ENCODE assay signal across 16 cellular contexts in the genomic region with DNA sequence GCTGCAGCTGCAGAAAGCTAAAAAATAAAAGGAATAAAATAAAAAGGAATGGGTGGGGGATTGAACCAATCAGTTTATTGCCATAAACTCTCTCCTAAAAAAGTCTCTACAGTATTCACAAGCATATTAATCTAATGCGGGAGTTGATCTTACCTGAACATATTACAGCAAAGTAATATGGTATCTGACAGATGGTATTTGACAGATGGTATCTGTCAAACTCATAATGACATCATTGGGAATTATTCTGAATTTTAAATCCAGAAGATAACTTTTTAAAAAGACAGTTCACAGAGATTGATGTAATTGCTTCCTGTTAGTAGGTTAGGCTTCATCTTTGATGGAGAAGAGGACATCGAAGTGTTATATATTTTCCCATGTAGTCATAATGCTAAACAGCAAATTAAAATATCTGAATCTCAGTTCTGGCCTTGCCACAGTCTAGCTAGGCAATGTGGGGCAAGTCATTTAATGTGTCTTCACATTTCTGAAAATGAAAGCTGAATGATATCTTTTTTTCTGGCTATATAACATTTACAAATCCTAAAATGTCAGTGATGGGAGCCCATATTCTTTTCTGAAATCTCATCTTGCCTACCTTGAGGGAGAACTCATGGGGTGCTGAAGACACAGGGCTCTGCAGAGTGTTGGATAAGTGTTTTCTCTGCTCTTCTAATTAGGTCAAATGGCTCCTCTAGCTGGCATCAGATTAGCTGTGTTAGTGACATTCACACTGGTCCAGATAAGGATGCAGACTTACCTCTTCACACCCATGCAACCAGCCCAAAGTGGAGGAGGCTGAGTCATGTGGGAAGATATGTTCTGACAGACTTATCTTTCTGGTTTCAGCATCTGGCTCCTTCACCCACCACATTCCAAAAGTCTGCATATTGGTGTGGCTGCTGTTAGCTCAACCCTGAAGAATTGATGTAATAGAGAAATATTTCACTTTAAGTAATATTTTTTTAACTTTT. TPM values are rescaled to one million over a fixed set of nuclear protein-coding genes. Genes with fewer than 3 reads are reported as not detected.
DNase-seq lines count a peak whose midpoint lies in the region; ATAC-seq and TF ChIP-seq lines count a peak whose summit lies in the region.
"Had no signal": no experiment of that assay in that cellular context is flagged by ENCODE, and none has a peak within 500 bp of the region (broad histone marks: within the 10 kb centered on the region; RNA-seq: fewer than 3 reads in every experiment).

No MANE protein-coding gene starts in this region.

- in situ Hi-C loops in GM23248 (cut with MboI): no loop called here

- H3K27ac Mint-ChIP-seq in activated CD4-positive, alpha-beta T cell treated with anti-CD3 and anti-CD28 coated beads, Interleukin-2, amount 10 ng/mL, durations not matched to agents 24 days and 14 days: peak overlapping the region; percentile 59
- peak overlapping the region; percentile 33 for H3K27ac Mint-ChIP-seq in activated T-helper 2 cell treated with anti-CD3 and anti-CD28 coated beads, Interferon-gamma antibody, Interleukin-2, Interleukin-4, amounts not matched to agents 10 μg/mL and 5 μg/mL and 100 μg/mL, durations not matched to agents 14 hours and 24 hours and 36 hours
- no peak overlapping the region for H3K27ac Mint-ChIP-seq in WTC11

- WGBS in GM23248 (ENCODE audit: low coverage in 1 of 2, low lambda C conversion rate in 2 of 2, missing lambda C conversion rate in 2 of 2), 2 experiments: 85 to 87% methylated on average over 2 of the region's 2 CpGs

- no peak overlapping the region for H3K4me3 ChIP-seq in GM23248
- H3K4me3 ChIP-seq in PC-3 (ENCODE audit: low read length): no peak overlapping the region
- H3K4me3 ChIP-seq: A549, esophagus squamous epithelium had no signal

- H3K27me3 ChIP-seq in GM23248 (replicated peaks; ENCODE audit: insufficient read depth): no peaks in the 10 kb centered on the region
- H3K27me3 ChIP-seq in PC-3 (ENCODE audit: low read length): no peaks in the 10 kb centered on the region
- H3K27me3 ChIP-seq: esophagus squamous epithelium had no signal

- H3K9me2 ChIP-seq in GM23248 (ENCODE audit: insufficient read depth) (no peaks in the 10 kb centered on the region), PC-3 (replicated peaks; ENCODE audit: low read length) (no peaks in the 10 kb centered on the region)

- CTCF ChIA-PET in PC-3 (lab: Charles Lee) (no interaction called here), WTC11 (lab: Charles Lee) (interaction anchor here (0.6 to 1.2 kb wide), 2 partner anchors 10 to 72 kb away, joined by 3 to 5 read pairs; no protein-coding TSS in a partner anchor)

- DNase-seq in activated CD4-positive, alpha-beta T cell treated with anti-CD3 and anti-CD28 coated beads, Interleukin-2, amount 10 ng/mL, durations not matched to agents 24 days and 14 days: no peak
- DNase-seq in activated CD4-positive, alpha-beta T cell treated with anti-CD3 and anti-CD28 coated beads for 1 hour: no peak
- DNase-seq in GM23248: peak; percentile 72
- no peak for DNase-seq in activated T-helper 2 cell treated with anti-CD3 and anti-CD28 coated beads, Interferon-gamma antibody, Interleukin-2, Interleukin-4, amounts not matched to agents 10 μg/mL and 5 μg/mL and 100 μg/mL, durations not matched to agents 14 hours and 24 hours and 36 hours (ENCODE audit: low spot score)
- peak; percentile 75 for DNase-seq in islet precursor cell
- no peak for DNase-seq in PC-3
- DNase-seq in WTC11 (ENCODE audit: low spot score): no peak
- DNase-seq: DND-41, esophagus squamous epithelium, left colon, SIG-M5 had no signal

- no peaks in the 10 kb centered on the region for H4K20me1 ChIP-seq in GM23248 (ENCODE audit: insufficient read depth)
- H4K20me1 ChIP-seq in PC-3 (ENCODE audit: low read length): no peaks in the 10 kb centered on the region

- H3K9me3 Mint-ChIP-seq in activated CD4-positive, alpha-beta T cell treated with anti-CD3 and anti-CD28 coated beads, Interleukin-2, amount 10 ng/mL, durations not matched to agents 24 days and 14 days: peaks cover 5% of the 10 kb centered on the region
- H3K9me3 Mint-ChIP-seq in activated T-helper 2 cell treated with anti-CD3 and anti-CD28 coated beads, Interferon-gamma antibody, Interleukin-2, Interleukin-4, amounts not matched to agents 10 μg/mL and 5 μg/mL and 100 μg/mL, durations not matched to agents 14 hours and 24 hours and 36 hours: no peaks in the 10 kb centered on the region
- H3K9me3 Mint-ChIP-seq in WTC11: no peaks in the 10 kb centered on the region
- H3K9me3 Mint-ChIP-seq: brain, neural crest cell had no signal

- H3K4me2 ChIP-seq in GM23248 (ENCODE audit: unreplicated experiment) (no peak overlapping the region), PC-3 (ENCODE audit: low read length) (no peak overlapping the region)
- H3K4me2 ChIP-seq: A549 had no signal

- no peak overlapping the region for H3K9ac ChIP-seq in GM23248
- no peak overlapping the region for H3K9ac ChIP-seq in PC-3 (ENCODE audit: low read length)

- H3K4me1 Mint-ChIP-seq in activated CD4-positive, alpha-beta T cell treated with anti-CD3 and anti-CD28 coated beads, Interleukin-2, amount 10 ng/mL, durations not matched to agents 24 days and 14 days: peaks cover 12% of the 10 kb centered on the region
- H3K4me1 Mint-ChIP-seq in activated T-helper 2 cell treated with anti-CD3 and anti-CD28 coated beads, Interferon-gamma antibody, Interleukin-2, Interleukin-4, amounts not matched to agents 10 μg/mL and 5 μg/mL and 100 μg/mL, durations not matched to agents 14 hours and 24 hours and 36 hours (ENCODE audit: low read depth): peaks cover 28% of the 10 kb centered on the region
- peaks cover 10% of the 10 kb centered on the region for H3K4me1 Mint-ChIP-seq in WTC11
- H3K4me1 Mint-ChIP-seq: brain, neural crest cell had no signal

- intact Hi-C loops in activated CD4-positive, alpha-beta T cell treated with anti-CD3 and anti-CD28 coated beads, Interleukin-2, amount 10 ng/mL, durations not matched to agents 24 days and 14 days (cut with micrococcal nuclease): no loop called here
- intact Hi-C loops in activated T-helper 2 cell treated with anti-CD3 and anti-CD28 coated beads, Interferon-gamma antibody, Interleukin-2, Interleukin-4, amounts not matched to agents 10 μg/mL and 5 μg/mL and 100 μg/mL, durations not matched to agents 14 hours and 24 hours and 36 hours (cut with micrococcal nuclease): loop anchor here (1.0 to 10.0 kb wide), 4 partner anchors 25 to 236 kb away; no protein-coding TSS in a partner anchor
- intact Hi-C loops in PC-3 (cut with micrococcal nuclease): no loop called here

- peaks cover 56% of the 10 kb centered on the region for H3K27me3 Mint-ChIP-seq in activated CD4-positive, alpha-beta T cell treated with anti-CD3 and anti-CD28 coated beads, Interleukin-2, amount 10 ng/mL, durations not matched to agents 24 days and 14 days
- peaks cover 40% of the 10 kb centered on the region for H3K27me3 Mint-ChIP-seq in activated T-helper 2 cell treated with anti-CD3 and anti-CD28 coated beads, Interferon-gamma antibody, Interleukin-2, Interleukin-4, amounts not matched to agents 10 μg/mL and 5 μg/mL and 100 μg/mL, durations not matched to agents 14 hours and 24 hours and 36 hours (ENCODE audit: low read depth)
- peaks cover 17% of the 10 kb centered on the region for H3K27me3 Mint-ChIP-seq in WTC11 (ENCODE audit: low read depth)

- BruUV-seq in PC-3 (replicated peaks; lab: Mats Ljungman, UMichigan): no TSS peak

- TF ChIP-seq CTCF in PC-3 (conservative IDR thresholded peaks at IDR 0.05; ENCODE audit: low read depth, low read length) (no peak), WTC11 (IDR thresholded peaks at IDR 0.05) (no peak)

- H2AFZ ChIP-seq in GM23248 (no peak overlapping the region), PC-3 (ENCODE audit: low read length) (no peak overlapping the region)

- peaks cover 14% of the 10 kb centered on the region; the same call in 1 of the 2 replicates for H3F3A ChIP-seq in GM23248 (ENCODE audit: insufficient read depth)
- no peaks in the 10 kb centered on the region for H3F3A ChIP-seq in PC-3 (ENCODE audit: low read length, unreplicated experiment)

- H3K27ac ChIP-seq in GM23248 (no peak overlapping the region), PC-3 (ENCODE audit: low read length) (no peak overlapping the region)
- H3K27ac ChIP-seq: A549, esophagus squamous epithelium, HL-60 had no signal

- H3K36me3 Mint-ChIP-seq in activated CD4-positive, alpha-beta T cell treated with anti-CD3 and anti-CD28 coated beads, Interleukin-2, amount 10 ng/mL, durations not matched to agents 24 days and 14 days (ENCODE audit: low read depth): no peaks in the 10 kb centered on the region
- no peaks in the 10 kb centered on the region for H3K36me3 Mint-ChIP-seq in activated T-helper 2 cell treated with anti-CD3 and anti-CD28 coated beads, Interferon-gamma antibody, Interleukin-2, Interleukin-4, amounts not matched to agents 10 μg/mL and 5 μg/mL and 100 μg/mL, durations not matched to agents 14 hours and 24 hours and 36 hours (ENCODE audit: low read depth)
- no peaks in the 10 kb centered on the region for H3K36me3 Mint-ChIP-seq in WTC11
- H3K36me3 Mint-ChIP-seq: brain had no signal

- H3K36me3 ChIP-seq in GM23248 (ENCODE audit: low read depth): no peaks in the 10 kb centered on the region
- no peaks in the 10 kb centered on the region for H3K36me3 ChIP-seq in PC-3 (ENCODE audit: low read depth, low read length)
- H3K36me3 ChIP-seq: esophagus squamous epithelium had no signal

- ATAC-seq in PC-3: no peak
- ATAC-seq in WTC11: no peak
- no peak for ATAC-seq in GM21360 (IDR thresholded peaks at IDR 0.05; ENCODE audit: unreplicated experiment)
- ATAC-seq: A549, left colon had no signal

- H3K9me3 ChIP-seq in GM23248 (ENCODE audit: low read depth) (no peaks in the 10 kb centered on the region), PC-3 (ENCODE audit: low read length) (no peaks in the 10 kb centered on the region)
- H3K9me3 ChIP-seq: A549, esophagus squamous epithelium had no signal

- POLR2A ChIA-PET in PC-3 (lab: Charles Lee; ENCODE audit: unreplicated experiment) (no interaction called here), WTC11 (lab: Charles Lee) (no interaction called here)

- H3K79me2 ChIP-seq in GM23248 (ENCODE audit: insufficient read depth): no peaks in the 10 kb centered on the region
- H3K79me2 ChIP-seq in PC-3 (ENCODE audit: low read length): no peaks in the 10 kb centered on the region

- no peak overlapping the region for H3K4me3 Mint-ChIP-seq in activated CD4-positive, alpha-beta T cell treated with anti-CD3 and anti-CD28 coated beads, Interleukin-2, amount 10 ng/mL, durations not matched to agents 24 days and 14 days
- H3K4me3 Mint-ChIP-seq in activated T-helper 2 cell treated with anti-CD3 and anti-CD28 coated beads, Interferon-gamma antibody, Interleukin-2, Interleukin-4, amounts not matched to agents 10 μg/mL and 5 μg/mL and 100 μg/mL, durations not matched to agents 14 hours and 24 hours and 36 hours (ENCODE audit: low read depth): no peak overlapping the region
- no peak overlapping the region for H3K4me3 Mint-ChIP-seq in WTC11
- H3K4me3 Mint-ChIP-seq: brain, neural crest cell had no signal

- peaks cover 15% of the 10 kb centered on the region for H3K4me1 ChIP-seq in GM23248 (ENCODE audit: insufficient read depth)
- no peaks in the 10 kb centered on the region for H3K4me1 ChIP-seq in PC-3 (ENCODE audit: insufficient read depth, low read length)
- H3K4me1 ChIP-seq: esophagus squamous epithelium had no signal

RNA-seq across cellular contexts. Expression of gene LIPM, which starts 2.1 kb away (rescaled TPM):
- not detected in 2 replicates for total RNA-seq in activated CD4-positive, alpha-beta T cell treated with anti-CD3 and anti-CD28 coated beads, Interleukin-2, amount 10 ng/mL, durations not matched to agents 24 days and 14 days
- total RNA-seq in GM23248 (2014; rRNA removed; shearing (Covaris generic)): not detected in 2 replicates
- polyA plus RNA-seq in GM23248 (2016; fragmentation: Nextera tagmentation; extraction: Ambion mirVana): not detected in 2 replicates
- not detected in 2 replicates for total RNA-seq in activated T-helper 2 cell treated with anti-CD3 and anti-CD28 coated beads, Interferon-gamma antibody, Interleukin-2, Interleukin-4, amounts not matched to agents 10 μg/mL and 5 μg/mL and 100 μg/mL, durations not matched to agents 14 hours and 24 hours and 36 hours
- not detected in 2 replicates for total RNA-seq in PC-3 (2014; rRNA removed)
- not detected in 3 replicates for total RNA-seq in WTC11 (2021)
- total RNA-seq: esophagus squamous epithelium, left colon, neural crest cell had no signal
- polyA plus RNA-seq: A549 had no signal

RNA-seq across cellular contexts. Expression of gene LIPN, which starts 40.6 kb away (rescaled TPM):
- not detected in 2 replicates for total RNA-seq in activated CD4-positive, alpha-beta T cell treated with anti-CD3 and anti-CD28 coated beads, Interleukin-2, amount 10 ng/mL, durations not matched to agents 24 days and 14 days
- not detected in 2 replicates for total RNA-seq in GM23248 (2014; rRNA removed; shearing (Covaris generic))
- not detected in 2 replicates for polyA plus RNA-seq in GM23248 (2016; fragmentation: Nextera tagmentation; extraction: Ambion mirVana)
- not detected in 2 replicates for total RNA-seq in activated T-helper 2 cell treated with anti-CD3 and anti-CD28 coated beads, Interferon-gamma antibody, Interleukin-2, Interleukin-4, amounts not matched to agents 10 μg/mL and 5 μg/mL and 100 μg/mL, durations not matched to agents 14 hours and 24 hours and 36 hours
- total RNA-seq in PC-3 (2014; rRNA removed): not detected in 2 replicates
- not detected in 3 replicates for total RNA-seq in WTC11 (2021)
- total RNA-seq: left colon, neural crest cell had no signal
- polyA plus RNA-seq: A549 had no signal

RNA-seq across cellular contexts. Expression of gene ANKRD22, which starts 51.2 kb away (rescaled TPM):
- total RNA-seq in activated CD4-positive, alpha-beta T cell treated with anti-CD3 and anti-CD28 coated beads, Interleukin-2, amount 10 ng/mL, durations not matched to agents 24 days and 14 days: 0.12 TPM in 1 of 2 replicates, not detected in the other
- 0.22 TPM in 1 of 2 replicates, not detected in the other for total RNA-seq in GM23248 (2014; rRNA removed; shearing (Covaris generic))
- polyA plus RNA-seq in GM23248 (2016; fragmentation: Nextera tagmentation; extraction: Ambion mirVana): not detected in 2 replicates
- not detected in 2 replicates for total RNA-seq in activated T-helper 2 cell treated with anti-CD3 and anti-CD28 coated beads, Interferon-gamma antibody, Interleukin-2, Interleukin-4, amounts not matched to agents 10 μg/mL and 5 μg/mL and 100 μg/mL, durations not matched to agents 14 hours and 24 hours and 36 hours
- 5.0 and 6.2 TPM in 2 replicates for total RNA-seq in PC-3 (2014; rRNA removed)
- total RNA-seq in WTC11 (2021): not detected in 3 replicates
- total RNA-seq: neural crest cell had no signal

Comparison
In these comparisons a context has a peak if more than half of its experiments do, and no peak if none do; other contexts are left out.
1. DNase-seq: peak in GM23248 (single experiment) and islet precursor cell (single experiment); none in activated CD4-positive, alpha-beta T cell treated with anti-CD3 and anti-CD28 coated beads, Interleukin-2, amount 10 ng/mL, durations not matched to agents 24 days and 14 days (single experiment), activated CD4-positive, alpha-beta T cell treated with anti-CD3 and anti-CD28 coated beads for 1 hour (single experiment), activated T-helper 2 cell treated with anti-CD3 and anti-CD28 coated beads, Interferon-gamma antibody, Interleukin-2, Interleukin-4, amounts not matched to agents 10 μg/mL and 5 μg/mL and 100 μg/mL, durations not matched to agents 14 hours and 24 hours and 36 hours (single experiment), PC-3 (single experiment) and WTC11 (single experiment).